ENCODE assay signal across 24 cellular contexts in the genomic region with DNA sequence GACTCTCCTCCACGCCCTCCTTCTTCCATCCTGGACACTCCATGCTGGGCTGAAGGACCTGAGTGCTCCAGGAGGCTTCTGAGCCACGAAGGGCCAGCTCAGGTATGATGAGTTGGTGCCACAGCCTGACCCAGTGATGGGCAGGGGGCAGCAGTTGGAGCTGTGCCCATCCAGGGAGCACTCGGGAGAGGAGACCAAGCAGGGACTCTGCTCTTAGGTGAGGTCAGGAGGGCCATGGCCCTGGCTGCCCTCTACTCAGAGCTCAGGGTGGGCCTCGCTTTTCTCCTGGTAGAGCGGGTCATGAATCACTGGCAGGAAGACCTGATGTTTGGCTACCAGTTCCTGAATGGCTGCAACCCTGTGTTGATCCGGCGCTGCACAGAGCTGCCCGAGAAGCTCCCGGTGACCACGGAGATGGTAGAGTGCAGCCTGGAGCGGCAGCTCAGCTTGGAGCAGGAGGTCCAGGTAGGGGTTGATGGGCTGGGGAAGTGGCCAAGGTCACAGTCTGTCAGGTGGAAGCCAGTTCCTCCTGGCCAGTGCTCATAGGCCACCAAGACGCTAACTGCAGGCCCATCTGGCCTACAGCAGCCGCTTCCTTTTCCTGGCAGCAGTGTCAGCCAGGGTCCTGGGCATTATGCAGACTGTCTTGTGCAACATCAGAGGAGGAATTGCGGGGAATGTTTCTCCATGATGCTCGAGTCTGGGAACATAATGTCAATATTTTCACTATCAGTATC. TPM values are rescaled to one million over a fixed set of nuclear protein-coding genes. Genes with fewer than 3 reads are reported as not detected.
DNase-seq lines count a peak whose midpoint lies in the region; ATAC-seq and TF ChIP-seq lines count a peak whose summit lies in the region.
"Had no signal": no experiment of that assay in that cellular context is flagged by ENCODE, and none has a peak within 500 bp of the region (broad histone marks: within the 10 kb centered on the region; RNA-seq: fewer than 3 reads in every experiment).

No MANE protein-coding gene starts in this region.

- H3K9me3 Mint-ChIP-seq in T-helper 2 cell treated with Interferon-gamma antibody and Interleukin-4, amounts not matched to agents 5 μg/mL and 100 μg/mL, for 36 hours = no peaks in the 10 kb centered on the region
- H3K9me3 Mint-ChIP-seq: activated naive CD4-positive, alpha-beta T cell treated with anti-CD3 and anti-CD28 coated beads for 36 hours; natural killer cell treated with Interleukin-12 subunit alpha and Interleukin-12 subunit beta and Interleukin-15 and Interleukin-18, amount 100 ng/mL, for 72 hours; stimulated activated naive CD8-positive, alpha-beta T cell treated with anti-CD3 and anti-CD28 coated beads, Interleukin-15, amount 100 ng/mL, for 72 hours; type B pancreatic cell had no signal

- H3K27me3 Mint-ChIP-seq in T-helper 2 cell treated with Interferon-gamma antibody and Interleukin-4, amounts not matched to agents 5 μg/mL and 100 μg/mL, for 36 hours (ENCODE audit: low read depth) = no peaks in the 10 kb centered on the region
- H3K27me3 Mint-ChIP-seq: B cell; stimulated activated naive CD8-positive, alpha-beta T cell treated with anti-CD3 and anti-CD28 coated beads, Interleukin-15, amount 100 ng/mL, for 72 hours had no signal

- DNase-seq in T-helper 2 cell treated with Interferon-gamma antibody and Interleukin-4, amounts not matched to agents 5 μg/mL and 100 μg/mL, for 36 hours (ENCODE audit: low spot score) = no peak
- no peak for DNase-seq in T-helper 2 cell
- peak; percentile 63 to 81 for DNase-seq in HL-60 (ENCODE audit: low read depth in 1 of 2, low spot score in 1 of 2)
- DNase-seq in dermis microvascular lymphatic vessel endothelial cell (ENCODE audit: low read depth in 2 of 2) = peak; percentile 4 to 46
- DNase-seq in sciatic nerve (ENCODE audit: low spot score) = no peak
- DNase-seq in stimulated activated CD4-positive, alpha-beta T cell treated with anti-CD3 and anti-CD28 coated beads, Interleukin-2, amount 100 ng/mL, for 24 hours = no peak
- no peak for DNase-seq in GDM1 (lab: John Stamatoyannopoulos, UW)
- DNase-seq: activated naive CD4-positive, alpha-beta T cell treated with anti-CD3 and anti-CD28 coated beads for 36 hours; activated T-cell treated with anti-CD3 and anti-CD28 coated beads, Interleukin-2, amount 50 U/mL, for 1 hour; effector CD4-positive, alpha-beta T cell; esophagus squamous epithelium; kidney glomerular epithelial cell; NCI-H1417 treated with DMSO at 0.1 percent for 48 hours; NCI-H526 treated with DMSO at 0.1 percent for 48 hours; stimulated activated CD4-positive, alpha-beta T cell treated with anti-CD3 and anti-CD28 coated beads, Interleukin-4, amount 100 ng/mL, for 1 hour; stimulated activated naive CD8-positive, alpha-beta T cell treated with anti-CD3 and anti-CD28 coated beads, Interleukin-15, amount 100 ng/mL, for 72 hours had no signal

- TF ChIP-seq CTCF in HL-60 (IDR thresholded peaks at IDR 0.05; ENCODE audit: insufficient read depth, low read length) = no peak

- H3K36me3 Mint-ChIP-seq in T-helper 2 cell treated with Interferon-gamma antibody and Interleukin-4, amounts not matched to agents 5 μg/mL and 100 μg/mL, for 36 hours (ENCODE audit: low read depth) = no peaks in the 10 kb centered on the region
- H3K36me3 Mint-ChIP-seq: natural killer cell treated with Interleukin-12 subunit alpha and Interleukin-12 subunit beta and Interleukin-15 and Interleukin-18, amount 100 ng/mL, for 72 hours; type B pancreatic cell had no signal

- H3K4me1 Mint-ChIP-seq in T-helper 2 cell treated with Interferon-gamma antibody and Interleukin-4, amounts not matched to agents 5 μg/mL and 100 μg/mL, for 36 hours (ENCODE audit: low read depth) = peaks cover 48% of the 10 kb centered on the region

- intact Hi-C loops in sciatic nerve (cut with DNase I) = no loop called here

- no peaks in the 10 kb centered on the region for H3K27me3 ChIP-seq in HL-60 (ENCODE audit: insufficient read depth, poor library complexity, severe bottlenecking)
- H3K27me3 ChIP-seq: ascending aorta had no signal

- H3K4me3 Mint-ChIP-seq in T-helper 2 cell treated with Interferon-gamma antibody and Interleukin-4, amounts not matched to agents 5 μg/mL and 100 μg/mL, for 36 hours = no peak overlapping the region
- H3K4me3 Mint-ChIP-seq: activated naive CD4-positive, alpha-beta T cell treated with anti-CD3 and anti-CD28 coated beads for 36 hours; B cell; natural killer cell treated with Interleukin-12 subunit alpha and Interleukin-12 subunit beta and Interleukin-15 and Interleukin-18, amount 100 ng/mL, for 72 hours; stimulated activated naive CD8-positive, alpha-beta T cell treated with anti-CD3 and anti-CD28 coated beads, Interleukin-15, amount 100 ng/mL, for 72 hours; type B pancreatic cell had no signal

- peak overlapping the region; percentile 51 for H3K27ac Mint-ChIP-seq in T-helper 2 cell treated with Interferon-gamma antibody and Interleukin-4, amounts not matched to agents 5 μg/mL and 100 μg/mL, for 36 hours
- H3K27ac Mint-ChIP-seq: progenitor cell of endocrine pancreas, type B pancreatic cell had no signal

- peak overlapping the region; percentile 26 for H3K27ac ChIP-seq in HL-60 (replicated peaks)
- H3K27ac ChIP-seq: 22Rv1, ascending aorta had no signal

- ATAC-seq in sciatic nerve (peak; percentile 50), GM21447 (IDR thresholded peaks at IDR 0.05; ENCODE audit: unreplicated experiment) (no peak)
- ATAC-seq: natural killer cell treated with Interleukin-12 subunit alpha and Interleukin-12 subunit beta and Interleukin-15 and Interleukin-18, amount 100 ng/mL, for 72 hours; stimulated activated naive CD8-positive, alpha-beta T cell treated with anti-CD3 and anti-CD28 coated beads, Interleukin-15, amount 100 ng/mL, for 72 hours had no signal

- no peak overlapping the region for H3K4me3 ChIP-seq in HL-60 (replicated peaks; ENCODE audit: insufficient read depth, low read length)
- H3K4me3 ChIP-seq: ascending aorta, esophagus squamous epithelium, skin epidermis had no signal

RNA-seq across cellular contexts. Expression of a gene that starts 50.8 kb away (rescaled TPM):
- total RNA-seq in dermis microvascular lymphatic vessel endothelial cell (not detected in 2 replicates), sciatic nerve (33.7 TPM)

Comparison
In these comparisons a context has a peak if more than half of its experiments do, and no peak if none do; other contexts are left out.
1. DNase-seq: peak in HL-60 (2 of 2) and dermis microvascular lymphatic vessel endothelial cell (2 of 2); none in T-helper 2 cell treated with Interferon-gamma antibody and Interleukin-4, amounts not matched to agents 5 μg/mL and 100 μg/mL, for 36 hours (single experiment), T-helper 2 cell (0 of 5), sciatic nerve (single experiment), stimulated activated CD4-positive, alpha-beta T cell treated with anti-CD3 and anti-CD28 coated beads, Interleukin-2, amount 100 ng/mL, for 24 hours (0 of 2) and GDM1 (single experiment).
2. RNA of a gene that starts 50.8 kb away (total RNA-seq): 33.7 TPM in sciatic nerve (single experiment); not detected in dermis microvascular lymphatic vessel endothelial cell; every median in the first group is over 10 times any median in the second.